In genomic region chr9:24436761-24437160, GRCh38 we compare ENCODE assay signal across 31 cellular contexts.
DNase-seq lines count a peak whose midpoint lies in the region; ATAC-seq and TF ChIP-seq lines count a peak whose summit lies in the region.
"Had no signal": no experiment of that assay in that cellular context is flagged by ENCODE, and none has a peak within 500 bp of the region (broad histone marks: within the 10 kb centered on the region; RNA-seq: fewer than 3 reads in every experiment).

No MANE protein-coding gene starts in this region.

- H4K8ac ChIP-seq in H9 (replicated peaks; ENCODE audit: insufficient read length, low read depth, low read length) (no peak overlapping the region), trophoblast cell (ENCODE audit: low read depth, low read length) (no peak overlapping the region)

- H3K4me3 ChIP-seq in trophoblast cell (ENCODE audit: low read depth, low read length), result no peak overlapping the region
- H3K4me3 ChIP-seq in effector memory CD4-positive, alpha-beta T cell (ENCODE audit: insufficient read depth, low read depth, low read length, poor library complexity, severe bottlenecking), result no peak overlapping the region
- H3K4me3 ChIP-seq: gastrocnemius medialis, GM23248, lower lobe of right lung, ovary, stomach had no signal

- H3K27me3 ChIP-seq in H9 (ENCODE audit: insufficient read depth, low read length) (no peaks in the 10 kb centered on the region), trophoblast cell (ENCODE audit: insufficient read depth, low read length) (no peaks in the 10 kb centered on the region)
- H3K27me3 ChIP-seq in effector memory CD4-positive, alpha-beta T cell (replicated peaks; ENCODE audit: control insufficient read depth, insufficient read depth, low read length, poor library complexity, severe bottlenecking), result no peaks in the 10 kb centered on the region
- H3K27me3 ChIP-seq: gastrocnemius medialis, ovary, stomach had no signal

- H3K23ac ChIP-seq in H9 (ENCODE audit: insufficient read length, low read depth, low read length) (no peak overlapping the region), trophoblast cell (ENCODE audit: low read length) (no peak overlapping the region)

- H3K36me3 Mint-ChIP-seq in H9 (ENCODE audit: insufficient read depth in 1 of 3, low read depth in 3 of 3), result peaks cover 0 to 2% (median 0%) of the 10 kb centered on the region in 3 experiments; a peak in 2 of 7 replicates
- peaks cover 2% of the 10 kb centered on the region for H3K36me3 Mint-ChIP-seq in chondrocyte (ENCODE audit: low read depth)
- H3K36me3 Mint-ChIP-seq: brain had no signal

- no peak for ATAC-seq in GM21737 (IDR thresholded peaks at IDR 0.05; ENCODE audit: unreplicated experiment)
- no peak for ATAC-seq in HG03442 (IDR thresholded peaks at IDR 0.05; ENCODE audit: unreplicated experiment)
- ATAC-seq: activated CD8-positive, alpha-beta T cell treated with anti-CD3 and anti-CD28 coated beads for 36 hours; gastrocnemius medialis; lower lobe of right lung; right cardiac atrium had no signal

- no peak overlapping the region for H2BK5ac ChIP-seq in H9 (ENCODE audit: insufficient read length, low read length)
- H2BK5ac ChIP-seq in trophoblast cell (ENCODE audit: low read depth, low read length, poor library complexity), result peak overlapping the region; percentile 56

- no peak for TF ChIP-seq CTCF in H9 (conservative IDR thresholded peaks at IDR 0.05)
- TF ChIP-seq CTCF in chondrocyte (IDR thresholded peaks at IDR 0.05), result no peak
- no peak for TF ChIP-seq CTCF in GM20000 (IDR thresholded peaks at IDR 0.05; ENCODE audit: extremely low read depth, missing control alignments)

- H3K4me3 Mint-ChIP-seq in H9, result no peak overlapping the region
- H3K4me3 Mint-ChIP-seq in chondrocyte (ENCODE audit: unreplicated experiment), result no peak overlapping the region
- H3K4me3 Mint-ChIP-seq: activated CD8-positive, alpha-beta T cell treated with anti-CD3 and anti-CD28 coated beads for 36 hours; activated naive CD4-positive, alpha-beta T cell treated with anti-CD3 and anti-CD28 coated beads for 36 hours; brain; nephron had no signal

- no peak overlapping the region for H3K4ac ChIP-seq in H9 (ENCODE audit: low read depth, low read length)
- H3K4ac ChIP-seq in trophoblast cell (ENCODE audit: low read depth, low read length), result no peak overlapping the region

- H3K27ac ChIP-seq in H9 (ENCODE audit: insufficient read length, low read depth, low read length) (no peak overlapping the region), trophoblast cell (ENCODE audit: low read depth, low read length) (no peak overlapping the region)
- H3K27ac ChIP-seq in effector memory CD4-positive, alpha-beta T cell (ENCODE audit: insufficient read depth, low read length, poor library complexity, severe bottlenecking), result no peak overlapping the region
- H3K27ac ChIP-seq: gastrocnemius medialis, GM23248, lower lobe of right lung, ovary, stomach had no signal

- H2AK5ac ChIP-seq in H9 (ENCODE audit: insufficient read length, low read length) (no peak overlapping the region), trophoblast cell (ENCODE audit: low read length) (no peak overlapping the region)

- H3K14ac ChIP-seq in H9 (ENCODE audit: insufficient read depth, low read length) (no peak overlapping the region), trophoblast cell (ENCODE audit: low read length) (no peak overlapping the region)

- H2BK15ac ChIP-seq in H9 (ENCODE audit: low read depth, low read length), result no peak overlapping the region

- H4K91ac ChIP-seq in H9 (ENCODE audit: insufficient read length, low read depth, low read length), result no peak overlapping the region
- H4K91ac ChIP-seq in trophoblast cell (ENCODE audit: low read depth, low read length), result peak overlapping the region; percentile 14

- H3K27me3 Mint-ChIP-seq in H9 (ENCODE audit: low read depth) (no peaks in the 10 kb centered on the region; the same call in 1 of the 2 replicates), chondrocyte (ENCODE audit: low read depth) (no peaks in the 10 kb centered on the region)
- H3K27me3 Mint-ChIP-seq: activated CD8-positive, alpha-beta T cell treated with anti-CD3 and anti-CD28 coated beads for 36 hours had no signal

- H3K4me1 Mint-ChIP-seq in H9 (peaks cover 4 to 6% of the 10 kb centered on the region in 2 experiments), chondrocyte (ENCODE audit: low read depth) (no peaks in the 10 kb centered on the region)
- H3K4me1 Mint-ChIP-seq: brain, nephron had no signal

- H3K56ac ChIP-seq in H9 (ENCODE audit: insufficient read length, low read depth, low read length), result no peak overlapping the region

- no peak overlapping the region for H3T11ph ChIP-seq in H9 (ENCODE audit: low read length)

- H3K36me3 ChIP-seq in trophoblast cell (ENCODE audit: control insufficient read depth in 1 of 2, insufficient read depth in 2 of 2, low read length in 2 of 2), result no peaks in the 10 kb centered on the region
- no peaks in the 10 kb centered on the region for H3K36me3 ChIP-seq in effector memory CD4-positive, alpha-beta T cell (ENCODE audit: control insufficient read depth, insufficient read depth, low read length)
- H3K36me3 ChIP-seq: gastrocnemius medialis, lower lobe of right lung, ovary, stomach had no signal

- no peak overlapping the region for H4K12ac ChIP-seq in trophoblast cell (ENCODE audit: low read depth, low read length)

- H2BK120ac ChIP-seq in H9 (ENCODE audit: low read depth, low read length, poor library complexity, severe bottlenecking) (no peak overlapping the region), trophoblast cell (ENCODE audit: insufficient read depth, low read length, poor library complexity) (peak overlapping the region; percentile 43)

- H3K4me1 ChIP-seq in H9 (ENCODE audit: insufficient read depth, low read length) (no peaks in the 10 kb centered on the region; the same call in 1 of the 2 replicates), trophoblast cell (ENCODE audit: control insufficient read depth in 1 of 2, insufficient read depth in 2 of 2, low read length in 2 of 2) (no peaks in the 10 kb centered on the region)
- no peaks in the 10 kb centered on the region for H3K4me1 ChIP-seq in effector memory CD4-positive, alpha-beta T cell (ENCODE audit: control insufficient read depth, insufficient read depth, low read length, poor library complexity, severe bottlenecking)
- H3K4me1 ChIP-seq: gastrocnemius medialis, lower lobe of right lung, stomach had no signal

- H3K9me3 ChIP-seq in H9 (ENCODE audit: control insufficient read depth, low read depth, low read length) (no peaks in the 10 kb centered on the region), trophoblast cell (ENCODE audit: insufficient read depth, low read depth, low read length) (no peaks in the 10 kb centered on the region)
- H3K9me3 ChIP-seq in effector memory CD4-positive, alpha-beta T cell (ENCODE audit: control insufficient read depth, low read length), result no peaks in the 10 kb centered on the region
- H3K9me3 ChIP-seq: gastrocnemius medialis, lower lobe of right lung, ovary had no signal

- H3K9ac ChIP-seq in H9 (ENCODE audit: extremely low read depth, insufficient read length, low read length), result no peak overlapping the region
- H3K9ac ChIP-seq in trophoblast cell (ENCODE audit: low read length), result no peak overlapping the region
- H3K9ac ChIP-seq: GM23248 had no signal

- H3K79me1 ChIP-seq in H9 (ENCODE audit: insufficient read depth, low read depth, low read length, poor library complexity, severe bottlenecking) (no peaks in the 10 kb centered on the region), trophoblast cell (ENCODE audit: low read length) (no peaks in the 10 kb centered on the region)

- DNase-seq in H9 (peak; percentile 38), chondrocyte (ENCODE audit: low spot score) (no peak), iPS-NIHi7 (ENCODE audit: extremely low spot score) (peak; percentile 41), trophoblast cell (no peak), GM20000 (ENCODE audit: low spot score) (no peak)
- no peak for DNase-seq in effector memory CD4-positive, alpha-beta T cell
- DNase-seq: activated CD4-positive, CD25-positive, alpha-beta regulatory T cell treated with anti-CD3 and anti-CD28 coated beads, Interleukin-2, amount 50 U/mL, for 72 hours; activated CD8-positive, alpha-beta T cell treated with anti-CD3 and anti-CD28 coated beads for 36 hours; activated naive CD4-positive, alpha-beta T cell treated with anti-CD3 and anti-CD28 coated beads for 36 hours; cerebellar nuclear complex; DMS 273 treated with DMSO at 0.1 percent for 48 hours; gastrocnemius medialis; GM23248; hypothalamus; kidney; lower lobe of right lung; NCI-H1436; NCI-H2081 treated with DMSO at 0.1 percent for 48 hours; NCI-H2227 treated with DMSO at 0.1 percent for 48 hours; NCI-H69; ovary; right cardiac atrium; Right ventricle myocardium superior; stimulated activated CD4-positive, alpha-beta T cell treated with anti-CD3 and anti-CD28 coated beads, Interleukin-2, amount 100 ng/mL, for 24 hours; stimulated activated CD8-positive, alpha-beta memory T cell treated with anti-CD3 and anti-CD28 coated beads, Interleukin-4, amount 100 ng/mL, for 48 hours; stomach; T-helper 2 cell had no signal

- no peak overlapping the region for H4K5ac ChIP-seq in H9 (ENCODE audit: insufficient read length, low read depth, low read length)

- H2BK12ac ChIP-seq in H9 (ENCODE audit: insufficient read length, low read depth, low read length) (no peak overlapping the region), trophoblast cell (ENCODE audit: low read length) (no peak overlapping the region)

- H2AFZ ChIP-seq in H9 (ENCODE audit: low read length) (no peak overlapping the region), trophoblast cell (ENCODE audit: insufficient read depth, low read length, poor library complexity) (no peak overlapping the region)
- H2AFZ ChIP-seq: GM23248 had no signal

- WGBS in H9 (ENCODE audit: extremely low coverage, insufficient read length, low lambda C conversion rate), result no CpG with 5 or more reads among the region's 1 CpG
- no CpG with 5 or more reads among the region's 1 CpG for WGBS in trophoblast cell (ENCODE audit: extremely low coverage, insufficient coverage, insufficient read length)

- H3K27ac Mint-ChIP-seq in H9 (peak overlapping the region in 2 of 3 experiments; percentile 83 to 88; a peak in 5 of 7 replicates), chondrocyte (ENCODE audit: unreplicated experiment) (peak overlapping the region; percentile 41)
- H3K27ac Mint-ChIP-seq: activated CD8-positive, alpha-beta T cell treated with anti-CD3 and anti-CD28 coated beads for 36 hours; activated naive CD4-positive, alpha-beta T cell treated with anti-CD3 and anti-CD28 coated beads for 36 hours; brain; nephron had no signal

- H3K23me2 ChIP-seq in H9 (ENCODE audit: insufficient read length, low read depth, low read length, poor library complexity, severe bottlenecking), result no peaks in the 10 kb centered on the region

- H2BK20ac ChIP-seq in H9 (ENCODE audit: low read depth, low read length, poor library complexity, severe bottlenecking), result no peak overlapping the region

- H3K4me2 ChIP-seq in H9 (ENCODE audit: insufficient read depth, insufficient read length, low read length) (no peak overlapping the region), trophoblast cell (ENCODE audit: low read length) (no peak overlapping the region)

- H3K79me2 ChIP-seq in H9 (ENCODE audit: insufficient read depth, low read length) (no peaks in the 10 kb centered on the region), trophoblast cell (ENCODE audit: control insufficient read depth, insufficient read depth, low read length, poor library complexity) (no peaks in the 10 kb centered on the region)

- H3K18ac ChIP-seq in H9 (ENCODE audit: insufficient read length, low read depth, low read length) (no peak overlapping the region), trophoblast cell (ENCODE audit: low read length) (no peak overlapping the region)

- H4K20me1 ChIP-seq in H9 (ENCODE audit: control insufficient read depth, insufficient read depth, insufficient read length), result no peaks in the 10 kb centered on the region

- H3K9me3 Mint-ChIP-seq in H9 (peaks cover 2 to 5% of the 10 kb centered on the region in 2 experiments; a peak in 4 of 5 replicates), chondrocyte (ENCODE audit: low read depth) (peaks cover 15% of the 10 kb centered on the region)

Comparison
In these comparisons a context has a peak if more than half of its experiments do, and no peak if none do; other contexts are left out.
1. DNase-seq: peak in H9 (single experiment) and iPS-NIHi7 (single experiment); none in chondrocyte (single experiment), trophoblast cell (0 of 2), GM20000 (single experiment) and effector memory CD4-positive, alpha-beta T cell (0 of 3).